22 cellular contexts compared by ENCODE assay signal in the genomic region with DNA sequence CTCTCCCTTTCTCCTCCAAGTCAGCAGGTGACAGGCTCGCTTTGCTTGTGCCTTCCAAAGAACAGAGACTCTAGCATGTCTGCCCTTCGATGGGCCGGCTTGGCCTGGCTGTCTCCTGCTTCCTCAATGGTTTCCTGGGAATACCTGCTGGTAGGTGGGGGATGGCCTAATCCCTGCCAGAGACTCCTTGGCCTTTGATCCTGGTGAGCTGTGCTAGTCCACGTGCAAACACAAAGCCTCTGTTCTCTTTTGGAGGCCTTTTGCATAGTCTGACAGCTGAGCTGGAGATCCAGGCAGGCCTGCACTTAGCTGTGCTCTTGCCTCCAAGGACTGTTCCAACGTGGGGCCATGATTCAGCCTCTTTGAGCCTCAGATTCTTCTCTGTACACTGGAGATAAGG.
DNase-seq lines count a peak whose midpoint lies in the region; ATAC-seq and TF ChIP-seq lines count a peak whose summit lies in the region.
"Had no signal": no experiment of that assay in that cellular context is flagged by ENCODE, and none has a peak within 500 bp of the region (broad histone marks: within the 10 kb centered on the region; RNA-seq: fewer than 3 reads in every experiment).

No MANE protein-coding gene starts in this region.

- TF ChIP-seq POLR2A in upper lobe of left lung (IDR thresholded peaks at IDR 0.05) = no peak

- peak overlapping the region; percentile 56 for H3K27ac Mint-ChIP-seq in T-helper 2 cell treated with Interferon-gamma antibody and Interleukin-4, amounts not matched to agents 5 μg/mL and 100 μg/mL, for 36 hours
- H3K27ac Mint-ChIP-seq in activated naive CD8-positive, alpha-beta T cell treated with anti-CD3 and anti-CD28 coated beads, Interleukin-2, amount 10 ng/mL, durations not matched to agents 7 days and 5 days = peak overlapping the region; percentile 73
- H3K27ac Mint-ChIP-seq in naive thymus-derived CD8-positive, alpha-beta T cell = peak overlapping the region; percentile 85 to 100 (median 100)
- H3K27ac Mint-ChIP-seq: nephron progenitor cell had no signal

- peaks cover 18% of the 10 kb centered on the region for H3K27me3 ChIP-seq in H7 (ENCODE audit: control insufficient read depth, insufficient read depth, low read length)
- H3K27me3 ChIP-seq in upper lobe of left lung = no peaks in the 10 kb centered on the region
- H3K27me3 ChIP-seq: heart left ventricle, MG63, spleen, testis had no signal

- peaks cover 7% of the 10 kb centered on the region for H3K36me3 Mint-ChIP-seq in T-helper 2 cell treated with Interferon-gamma antibody and Interleukin-4, amounts not matched to agents 5 μg/mL and 100 μg/mL, for 36 hours (ENCODE audit: low read depth)
- H3K36me3 Mint-ChIP-seq in activated naive CD8-positive, alpha-beta T cell treated with anti-CD3 and anti-CD28 coated beads, Interleukin-2, amount 10 ng/mL, durations not matched to agents 7 days and 5 days = peaks cover 7% of the 10 kb centered on the region
- no peaks in the 10 kb centered on the region for H3K36me3 Mint-ChIP-seq in naive thymus-derived CD8-positive, alpha-beta T cell

- peak overlapping the region; percentile 42 for H3K4me3 Mint-ChIP-seq in T-helper 2 cell treated with Interferon-gamma antibody and Interleukin-4, amounts not matched to agents 5 μg/mL and 100 μg/mL, for 36 hours
- no peak overlapping the region for H3K4me3 Mint-ChIP-seq in activated naive CD8-positive, alpha-beta T cell treated with anti-CD3 and anti-CD28 coated beads, Interleukin-2, amount 10 ng/mL, durations not matched to agents 7 days and 5 days
- peak overlapping the region in 6 of 10 donors; percentile 48 to 88 (median 64) for H3K4me3 Mint-ChIP-seq in naive thymus-derived CD8-positive, alpha-beta T cell
- H3K4me3 Mint-ChIP-seq: nephron progenitor cell had no signal

- no peaks in the 10 kb centered on the region for H3K27me3 Mint-ChIP-seq in T-helper 2 cell treated with Interferon-gamma antibody and Interleukin-4, amounts not matched to agents 5 μg/mL and 100 μg/mL, for 36 hours (ENCODE audit: low read depth)
- no peaks in the 10 kb centered on the region for H3K27me3 Mint-ChIP-seq in activated naive CD8-positive, alpha-beta T cell treated with anti-CD3 and anti-CD28 coated beads, Interleukin-2, amount 10 ng/mL, durations not matched to agents 7 days and 5 days
- no peaks in the 10 kb centered on the region for H3K27me3 Mint-ChIP-seq in naive thymus-derived CD8-positive, alpha-beta T cell

- H3K4me3 ChIP-seq in H7 (ENCODE audit: insufficient read depth, low read depth, low read length) (no peak overlapping the region), upper lobe of left lung (no peak overlapping the region)
- H3K4me3 ChIP-seq: heart left ventricle, MG63, PC-9, psoas muscle, SK-N-MC, spleen, testis had no signal

- H3K4me1 ChIP-seq in upper lobe of left lung = peaks cover 5 to 33% (median 22%) of the 10 kb centered on the region in 4 donors
- H3K4me1 ChIP-seq: psoas muscle, testis had no signal

- H3K4me1 Mint-ChIP-seq in T-helper 2 cell treated with Interferon-gamma antibody and Interleukin-4, amounts not matched to agents 5 μg/mL and 100 μg/mL, for 36 hours (ENCODE audit: low read depth) = peaks cover 58% of the 10 kb centered on the region
- peaks cover 55% of the 10 kb centered on the region for H3K4me1 Mint-ChIP-seq in activated naive CD8-positive, alpha-beta T cell treated with anti-CD3 and anti-CD28 coated beads, Interleukin-2, amount 10 ng/mL, durations not matched to agents 7 days and 5 days
- H3K4me1 Mint-ChIP-seq in naive thymus-derived CD8-positive, alpha-beta T cell = peaks cover 37 to 81% (median 80%) of the 10 kb centered on the region in 4 donors

- H3K36me3 ChIP-seq in H7 (replicated peaks; ENCODE audit: control insufficient read depth, insufficient read depth, low read length) = no peaks in the 10 kb centered on the region
- H3K36me3 ChIP-seq in upper lobe of left lung = no peaks in the 10 kb centered on the region
- H3K36me3 ChIP-seq: heart left ventricle, MG63, spleen had no signal

- POLR2A ChIA-PET in activated naive CD8-positive, alpha-beta T cell treated with anti-CD3 and anti-CD28 coated beads, Interleukin-2, amount 10 ng/mL, durations not matched to agents 7 days and 5 days (lab: Charles Lee) = interaction anchor here (0.5 to 10.5 kb wide), 4 partner anchors 8 to 66 kb away, joined by 3 to 149 read pairs (median 4); partner anchors contain the start of gene ARL4C
- POLR2A ChIA-PET in naive thymus-derived CD8-positive, alpha-beta T cell (lab: Charles Lee) = interaction anchor here (5.0 to 18.2 kb wide), 2 partner anchors 8 to 21 kb away, joined by 73 to 593 read pairs; no protein-coding TSS in a partner anchor

- H3K9me3 Mint-ChIP-seq in T-helper 2 cell treated with Interferon-gamma antibody and Interleukin-4, amounts not matched to agents 5 μg/mL and 100 μg/mL, for 36 hours = peaks cover 8% of the 10 kb centered on the region
- H3K9me3 Mint-ChIP-seq in activated naive CD8-positive, alpha-beta T cell treated with anti-CD3 and anti-CD28 coated beads, Interleukin-2, amount 10 ng/mL, durations not matched to agents 7 days and 5 days = no peaks in the 10 kb centered on the region
- no peaks in the 10 kb centered on the region for H3K9me3 Mint-ChIP-seq in naive thymus-derived CD8-positive, alpha-beta T cell
- H3K9me3 Mint-ChIP-seq: nephron progenitor cell had no signal

- ATAC-seq in activated naive CD8-positive, alpha-beta T cell treated with anti-CD3 and anti-CD28 coated beads, Interleukin-2, amount 10 ng/mL, durations not matched to agents 7 days and 5 days (ENCODE audit: low read depth) = no peak
- no peak for ATAC-seq in naive thymus-derived CD8-positive, alpha-beta T cell
- no peak for ATAC-seq in upper lobe of left lung (ENCODE audit: low FRiP score in 2 of 2)
- ATAC-seq: heart left ventricle, psoas muscle had no signal

- no peak for TF ChIP-seq EP300 in upper lobe of left lung (IDR thresholded peaks at IDR 0.05)

- no peak overlapping the region for H3K27ac ChIP-seq in upper lobe of left lung
- H3K27ac ChIP-seq: heart left ventricle, PC-9, psoas muscle, SK-N-MC, testis had no signal

- H3K9me3 ChIP-seq in upper lobe of left lung = no peaks in the 10 kb centered on the region
- H3K9me3 ChIP-seq: heart left ventricle, MG63, psoas muscle, spleen, testis had no signal

- no peak for TF ChIP-seq CTCF in upper lobe of left lung (IDR thresholded peaks at IDR 0.05)

- WGBS in upper lobe of left lung, 2 donors = 89 to 90% methylated on average over 4 to 5 of the region's 5 CpGs

- no peak for DNase-seq in T-helper 2 cell treated with Interferon-gamma antibody and Interleukin-4, amounts not matched to agents 5 μg/mL and 100 μg/mL, for 36 hours (ENCODE audit: low spot score)
- DNase-seq in T-helper 2 cell = no peak
- peak; percentile 30 for DNase-seq in H7
- no peak for DNase-seq in activated naive CD8-positive, alpha-beta T cell treated with anti-CD3 and anti-CD28 coated beads, Interleukin-2, amount 10 ng/mL, durations not matched to agents 7 days and 5 days
- DNase-seq in naive thymus-derived CD8-positive, alpha-beta T cell = no peak
- no peak for DNase-seq in stimulated activated CD4-positive, alpha-beta T cell treated with anti-CD3 and anti-CD28 coated beads, Interleukin-2, amount 100 ng/mL, for 24 hours
- DNase-seq in SHP77 (lab: John Stamatoyannopoulos, UW) = no peak
- DNase-seq in upper lobe of left lung = no peak
- DNase-seq: 8988T; activated T-cell treated with anti-CD3 and anti-CD28 coated beads, Interleukin-2, amount 50 U/mL, for 48 hours; amygdala; DMS79; heart left ventricle; MG63; NCI-H146; NCI-H2171 treated with DMSO at 0.1 percent for 48 hours; nephron progenitor cell; PC-9; psoas muscle; spleen; testis had no signal
